37 cellular contexts compared by ENCODE assay signal in genomic region chr9:32837551-32838058, GRCh38. TPM values are rescaled to one million over a fixed set of nuclear protein-coding genes. Genes with fewer than 3 reads are reported as not detected.
"Had no signal": no experiment of that assay in that cellular context is flagged by ENCODE, and none has a peak within 500 bp of the region (broad histone marks: within the 10 kb centered on the region; RNA-seq: fewer than 3 reads in every experiment).

No MANE protein-coding gene starts in this region.

- H3K4me3 ChIP-seq: adrenal gland, body of pancreas, cardiac muscle cell, colonic mucosa, esophagus squamous epithelium, gastroesophageal sphincter, heart right ventricle had no signal

- H3K9me3 ChIP-seq: adrenal gland, body of pancreas, colonic mucosa, esophagus squamous epithelium, gastroesophageal sphincter, heart right ventricle had no signal

- H3K36me3 ChIP-seq: adrenal gland, cardiac muscle cell, colonic mucosa, esophagus squamous epithelium, gastroesophageal sphincter, heart right ventricle, WERI-Rb-1 had no signal

- H3K27ac ChIP-seq: adrenal gland, body of pancreas, cardiac muscle cell, colonic mucosa, epithelial cell of prostate, esophagus squamous epithelium, gastroesophageal sphincter, heart right ventricle, WERI-Rb-1 had no signal

- FAIRE-seq: endometrium, endothelial cell of umbilical vein had no signal

- ATAC-seq: activated CD4-positive, CD25-positive, alpha-beta regulatory T cell treated with anti-CD3 and anti-CD28 coated beads, Interleukin-2, amount 50 U/mL, for 24 hours; activated CD8-positive, alpha-beta T cell treated with anti-CD3 and anti-CD28 coated beads for 36 hours; activated naive CD8-positive, alpha-beta T cell treated with anti-CD3 and anti-CD28 coated beads, Interleukin-2, amount 50 U/mL, for 24 hours; activated T-cell treated with anti-CD3 and anti-CD28 coated beads, Interleukin-2, amount 50 U/mL, for 4 hours; body of pancreas; gastroesophageal sphincter; heart right ventricle; T-helper 17 cell had no signal

- H3K27me3 ChIP-seq: adrenal gland, body of pancreas, esophagus squamous epithelium, gastroesophageal sphincter had no signal

- DNase-seq: activated B cell treated with CpG ODN at 0.5 μM for 24 hours; activated CD4-positive, alpha-beta T cell treated with anti-CD3 and anti-CD28 coated beads for 48 hours; activated CD4-positive, alpha-beta T cell treated with anti-CD3 and anti-CD28 coated beads, Interleukin-2, amount 50 U/mL, for 1 hour; activated CD4-positive, alpha-beta T cell treated with anti-CD3 and anti-CD28 coated beads, Interleukin-2, amount 50 U/mL, for 48 hours; activated CD8-positive, alpha-beta memory T cell treated with anti-CD3 and anti-CD28 coated beads for 24 hours; activated CD8-positive, alpha-beta T cell treated with anti-CD3 and anti-CD28 coated beads for 36 hours; activated effector memory CD4-positive, alpha-beta T cell treated with anti-CD3 and anti-CD28 coated beads, Interleukin-2, amount 50 U/mL, for 16 hours; activated naive CD4-positive, alpha-beta T cell treated with anti-CD3 and anti-CD28 coated beads for 36 hours; activated naive CD8-positive, alpha-beta T cell treated with anti-CD3 and anti-CD28 coated beads for 36 hours; activated naive CD8-positive, alpha-beta T cell treated with anti-CD3 and anti-CD28 coated beads, Interleukin-2, amount 50 U/mL, for 24 hours; activated T-cell treated with anti-CD3 and anti-CD28 coated beads, Interleukin-2, amount 50 U/mL, for 4 hours; adrenal gland; amygdala; aorta; body of pancreas; central memory CD4-positive, alpha-beta T cell; cerebellar nuclear complex; colonic mucosa; effector CD8-positive, alpha-beta T cell; esophagus squamous epithelium; foreskin melanocyte; heart right ventricle; T-helper 17 cell; T1000; WERI-Rb-1 had no signal

- H3K4me1 ChIP-seq: adrenal gland, body of pancreas, colonic mucosa, esophagus squamous epithelium, gastroesophageal sphincter, heart right ventricle had no signal

RNA-seq across cellular contexts. Expression of gene TMEM215, which starts 54.3 kb away (rescaled TPM):
- total RNA-seq: activated B cell treated with CpG ODN at 0.5 μM for 24 hours; activated CD8-positive, alpha-beta T cell treated with anti-CD3 and anti-CD28 coated beads for 36 hours; activated naive CD4-positive, alpha-beta T cell treated with anti-CD3 and anti-CD28 coated beads for 36 hours; activated naive CD8-positive, alpha-beta T cell treated with anti-CD3 and anti-CD28 coated beads for 36 hours; activated T-cell treated with anti-CD3 and anti-CD28 coated beads, Interleukin-2, amount 50 U/mL, for 4 hours; activated T-helper 2 cell treated with anti-CD3 and anti-CD28 coated beads, Interferon-gamma antibody, Interleukin-2, Interleukin-4, amounts not matched to agents 10 μg/mL and 5 μg/mL and 100 μg/mL, durations not matched to agents 14 hours and 24 hours and 36 hours; adrenal gland; aorta; body of pancreas; cardiac muscle cell; colonic mucosa; dermis microvascular lymphatic vessel endothelial cell; endothelial cell of umbilical vein; esophagus squamous epithelium; fibroblast of lung; fibroblast of villous mesenchyme; glomerular endothelial cell; heart right ventricle; T-helper 17 cell had no signal
- polyA plus RNA-seq: aorta, cardiac muscle cell, endothelial cell of umbilical vein, esophagus, fibroblast of lung, heart right ventricle had no signal
